In the genomic region with DNA sequence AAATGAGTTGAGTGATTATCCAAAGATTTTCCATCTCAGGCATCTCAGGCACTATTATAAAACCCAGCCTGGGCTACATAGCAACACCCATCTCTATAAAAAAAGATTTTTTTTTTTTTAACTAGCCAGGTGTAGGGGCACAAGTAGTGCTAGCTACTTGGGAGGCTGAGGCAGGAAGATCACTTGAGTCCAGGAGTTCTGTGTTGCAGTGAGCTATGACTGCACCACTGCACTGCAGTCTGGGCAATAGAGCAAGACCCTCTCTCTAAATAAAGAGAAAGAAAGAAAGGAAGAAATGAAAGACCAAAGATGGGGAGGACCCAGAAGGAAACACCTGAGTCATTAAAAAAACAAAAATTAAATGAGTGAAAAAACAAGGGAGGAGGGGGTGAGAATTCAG, we compare ENCODE assay signal across 1 cellular context.
TF ChIP-seq lines count a peak whose summit lies in the region.

No MANE protein-coding gene starts in this region.

TF ChIP-seq in K562, 482 proteins besides CTCF, POLR2A, EP300 and RAD21:
- TF ChIP-seq SAFB2 (IDR thresholded peaks at IDR 0.05; ENCODE audit: borderline replicate concordance, low read depth, low read length, severe bottlenecking) (no peak), SNIP1 (IDR thresholded peaks at IDR 0.05; ENCODE audit: low read depth) (no peak), ZNF316 (IDR thresholded peaks at IDR 0.05) (peak; percentile 43), CBFA2T3 (IDR thresholded peaks at IDR 0.05) (no peak), NCOR1 (IDR thresholded peaks at IDR 0.05) (no peak), FUS (optimal IDR thresholded peaks at IDR 0.05; ENCODE audit: low read depth, low read length) (no peak), PHF8 (IDR thresholded peaks at IDR 0.05; ENCODE audit: borderline replicate concordance, low read length) (no peak), C11orf30 (IDR thresholded peaks at IDR 0.05; ENCODE audit: low read depth) (peak; percentile 25; the same call in 1 of the 2 replicates), BRCA1 (IDR thresholded peaks at IDR 0.05) (no peak), BRCA1 (CRISPR knock-in tag; IDR thresholded peaks at IDR 0.05) (no peak)
- TF ChIP-seq, protein P1, sequence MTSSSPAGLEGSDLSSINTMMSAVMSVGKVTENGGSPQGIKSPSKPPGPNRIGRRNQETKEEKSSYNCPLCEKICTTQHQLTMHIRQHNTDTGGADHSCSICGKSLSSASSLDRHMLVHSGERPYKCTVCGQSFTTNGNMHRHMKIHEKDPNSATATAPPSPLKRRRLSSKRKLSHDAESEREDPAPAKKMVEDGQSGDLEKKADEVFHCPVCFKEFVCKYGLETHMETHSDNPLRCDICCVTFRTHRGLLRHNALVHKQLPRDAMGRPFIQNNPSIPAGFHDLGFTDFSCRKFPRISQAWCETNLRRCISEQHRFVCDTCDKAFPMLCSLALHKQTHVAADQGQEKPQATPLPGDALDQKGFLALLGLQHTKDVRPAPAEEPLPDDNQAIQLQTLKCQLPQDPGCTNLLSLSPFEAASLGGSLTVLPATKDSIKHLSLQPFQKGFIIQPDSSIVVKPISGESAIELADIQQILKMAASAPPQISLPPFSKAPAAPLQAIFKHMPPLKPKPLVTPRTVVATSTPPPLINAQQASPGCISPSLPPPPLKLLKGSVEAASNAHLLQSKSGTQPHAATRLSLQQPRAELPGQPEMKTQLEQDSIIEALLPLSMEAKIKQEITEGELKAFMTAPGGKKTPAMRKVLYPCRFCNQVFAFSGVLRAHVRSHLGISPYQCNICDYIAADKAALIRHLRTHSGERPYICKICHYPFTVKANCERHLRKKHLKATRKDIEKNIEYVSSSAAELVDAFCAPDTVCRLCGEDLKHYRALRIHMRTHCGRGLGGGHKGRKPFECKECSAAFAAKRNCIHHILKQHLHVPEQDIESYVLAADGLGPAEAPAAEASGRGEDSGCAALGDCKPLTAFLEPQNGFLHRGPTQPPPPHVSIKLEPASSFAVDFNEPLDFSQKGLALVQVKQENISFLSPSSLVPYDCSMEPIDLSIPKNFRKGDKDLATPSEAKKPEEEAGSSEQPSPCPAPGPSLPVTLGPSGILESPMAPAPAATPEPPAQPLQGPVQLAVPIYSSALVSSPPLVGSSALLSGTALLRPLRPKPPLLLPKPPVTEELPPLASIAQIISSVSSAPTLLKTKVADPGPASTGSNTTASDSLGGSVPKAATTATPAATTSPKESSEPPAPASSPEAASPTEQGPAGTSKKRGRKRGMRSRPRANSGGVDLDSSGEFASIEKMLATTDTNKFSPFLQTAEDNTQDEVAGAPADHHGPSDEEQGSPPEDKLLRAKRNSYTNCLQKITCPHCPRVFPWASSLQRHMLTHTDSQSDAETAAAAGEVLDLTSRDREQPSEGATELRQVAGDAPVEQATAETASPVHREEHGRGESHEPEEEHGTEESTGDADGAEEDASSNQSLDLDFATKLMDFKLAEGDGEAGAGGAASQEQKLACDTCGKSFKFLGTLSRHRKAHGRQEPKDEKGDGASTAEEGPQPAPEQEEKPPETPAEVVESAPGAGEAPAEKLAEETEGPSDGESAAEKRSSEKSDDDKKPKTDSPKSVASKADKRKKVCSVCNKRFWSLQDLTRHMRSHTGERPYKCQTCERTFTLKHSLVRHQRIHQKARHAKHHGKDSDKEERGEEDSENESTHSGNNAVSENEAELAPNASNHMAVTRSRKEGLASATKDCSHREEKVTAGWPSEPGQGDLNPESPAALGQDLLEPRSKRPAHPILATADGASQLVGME (CRISPR knock-in tag; IDR thresholded peaks at IDR 0.05): no peak
- TF ChIP-seq, protein P2, sequence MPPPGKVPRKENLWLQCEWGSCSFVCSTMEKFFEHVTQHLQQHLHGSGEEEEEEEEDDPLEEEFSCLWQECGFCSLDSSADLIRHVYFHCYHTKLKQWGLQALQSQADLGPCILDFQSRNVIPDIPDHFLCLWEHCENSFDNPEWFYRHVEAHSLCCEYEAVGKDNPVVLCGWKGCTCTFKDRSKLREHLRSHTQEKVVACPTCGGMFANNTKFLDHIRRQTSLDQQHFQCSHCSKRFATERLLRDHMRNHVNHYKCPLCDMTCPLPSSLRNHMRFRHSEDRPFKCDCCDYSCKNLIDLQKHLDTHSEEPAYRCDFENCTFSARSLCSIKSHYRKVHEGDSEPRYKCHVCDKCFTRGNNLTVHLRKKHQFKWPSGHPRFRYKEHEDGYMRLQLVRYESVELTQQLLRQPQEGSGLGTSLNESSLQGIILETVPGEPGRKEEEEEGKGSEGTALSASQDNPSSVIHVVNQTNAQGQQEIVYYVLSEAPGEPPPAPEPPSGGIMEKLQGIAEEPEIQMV (tag; conservative IDR thresholded peaks at IDR 0.05; ENCODE audit: low read depth): 0 out of 2 replicates have a peak, but pooled peaks have one; percentile 35
- TF ChIP-seq, protein P3, sequence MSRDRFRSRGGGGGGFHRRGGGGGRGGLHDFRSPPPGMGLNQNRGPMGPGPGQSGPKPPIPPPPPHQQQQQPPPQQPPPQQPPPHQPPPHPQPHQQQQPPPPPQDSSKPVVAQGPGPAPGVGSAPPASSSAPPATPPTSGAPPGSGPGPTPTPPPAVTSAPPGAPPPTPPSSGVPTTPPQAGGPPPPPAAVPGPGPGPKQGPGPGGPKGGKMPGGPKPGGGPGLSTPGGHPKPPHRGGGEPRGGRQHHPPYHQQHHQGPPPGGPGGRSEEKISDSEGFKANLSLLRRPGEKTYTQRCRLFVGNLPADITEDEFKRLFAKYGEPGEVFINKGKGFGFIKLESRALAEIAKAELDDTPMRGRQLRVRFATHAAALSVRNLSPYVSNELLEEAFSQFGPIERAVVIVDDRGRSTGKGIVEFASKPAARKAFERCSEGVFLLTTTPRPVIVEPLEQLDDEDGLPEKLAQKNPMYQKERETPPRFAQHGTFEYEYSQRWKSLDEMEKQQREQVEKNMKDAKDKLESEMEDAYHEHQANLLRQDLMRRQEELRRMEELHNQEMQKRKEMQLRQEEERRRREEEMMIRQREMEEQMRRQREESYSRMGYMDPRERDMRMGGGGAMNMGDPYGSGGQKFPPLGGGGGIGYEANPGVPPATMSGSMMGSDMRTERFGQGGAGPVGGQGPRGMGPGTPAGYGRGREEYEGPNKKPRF (IDR thresholded peaks at IDR 0.05; ENCODE audit: low read depth, low read length): no peak
